ENCODE assay signal across 8 cellular contexts in the genomic region with DNA sequence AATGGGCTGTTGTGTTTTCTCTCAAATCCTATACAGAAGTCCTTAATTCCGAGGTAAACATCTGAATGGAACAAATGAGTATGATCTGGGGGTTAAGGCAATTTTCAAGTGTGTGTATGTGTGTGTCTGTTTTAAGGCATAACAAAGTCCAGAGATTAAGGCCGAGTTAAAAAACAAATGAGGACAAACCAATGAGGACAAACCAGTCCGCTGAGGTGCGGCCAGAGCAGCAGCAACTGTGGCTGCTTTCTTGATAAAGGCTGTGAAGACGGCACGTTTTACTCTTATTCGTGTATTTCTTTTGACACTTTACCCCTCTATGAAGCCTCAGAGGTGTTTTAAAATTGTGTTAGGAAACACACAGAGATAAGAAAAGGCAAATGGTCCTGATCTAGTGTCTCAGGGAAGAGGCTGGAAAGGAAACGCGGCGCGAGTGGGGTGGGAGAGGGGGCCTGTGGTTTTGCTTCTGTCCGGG. TPM values are rescaled to one million over a fixed set of nuclear protein-coding genes. Genes with fewer than 3 reads are reported as not detected.
DNase-seq lines count a peak whose midpoint lies in the region; ATAC-seq and TF ChIP-seq lines count a peak whose summit lies in the region.

No MANE protein-coding gene starts in this region.

- H3K27me3 ChIP-seq in cardiac muscle cell, result no peaks in the 10 kb centered on the region
- H3K27me3 ChIP-seq in lung (ENCODE audit: control insufficient read depth, insufficient read depth), result no peaks in the 10 kb centered on the region

- H3K4me3 ChIP-seq in cardiac muscle cell, result peak overlapping the region; percentile 78
- H3K4me3 ChIP-seq in lung, result peak overlapping the region; percentile 59

- ATAC-seq in lung (ENCODE audit: insufficient read depth, low FRiP score) (no peak), GM21360 (IDR thresholded peaks at IDR 0.05; ENCODE audit: unreplicated experiment) (no peak), HG03378 (IDR thresholded peaks at IDR 0.05; ENCODE audit: unreplicated experiment) (no peak)

- intact Hi-C loops in cardiac septum (cut with DNase I), result loop anchor here (5.0 to 10.0 kb wide), 3 partner anchors 91 to 714 kb away; no protein-coding TSS in a partner anchor

- WGBS in lung, 2 donors, result 4 to 5% methylated on average over 12 of the region's 12 CpGs

- H3K36me3 ChIP-seq in cardiac muscle cell, result no peaks in the 10 kb centered on the region
- H3K36me3 ChIP-seq in lung (ENCODE audit: control insufficient read depth in 2 of 2, insufficient read depth in 2 of 2, low read length in 2 of 2), result no peaks in the 10 kb centered on the region

- H3K9me3 ChIP-seq in cardiac muscle cell (ENCODE audit: low read depth), result no peaks in the 10 kb centered on the region
- no peaks in the 10 kb centered on the region for H3K9me3 ChIP-seq in lung (ENCODE audit: control insufficient read depth in 2 of 2, insufficient read depth in 1 of 2, low read length in 1 of 2)

- TF ChIP-seq CTCF in cardiac muscle cell (IDR thresholded peaks at IDR 0.05; ENCODE audit: low read depth, low read length) (no peak), lung (IDR thresholded peaks at IDR 0.05; ENCODE audit: control extremely low read depth, extremely low read depth) (no peak)

- peaks cover 30% of the 10 kb centered on the region for H3K4me1 ChIP-seq in cardiac muscle cell (ENCODE audit: low read depth)
- peaks cover 0 to 4% of the 10 kb centered on the region in 2 donors for H3K4me1 ChIP-seq in lung (ENCODE audit: control insufficient read depth in 2 of 2, insufficient read depth in 2 of 2, low read length in 2 of 2)

- H3K27ac ChIP-seq in cardiac muscle cell, result peak overlapping the region; percentile 88
- peak overlapping the region; percentile 69 for H3K27ac ChIP-seq in caudate nucleus (ENCODE audit: low read depth, low read length)
- H3K27ac ChIP-seq in lung (ENCODE audit: low read depth in 1 of 2, low read length in 1 of 2), result peak overlapping the region in 1 of 2 donors; percentile 89

- DNase-seq in cardiac muscle cell (ENCODE audit: low read depth in 1 of 2, low spot score in 1 of 2), result peak; percentile 35 to 43
- DNase-seq in cardiac septum (ENCODE audit: low spot score), result no peak
- DNase-seq in caudate nucleus (lab: John Stamatoyannopoulos, UW), result peak in 4 of 61 donors; percentile 14 to 27 (median 22)
- DNase-seq in lung (ENCODE audit: low spot score), result no peak
- DNase-seq in iPS-NIHi7 (ENCODE audit: extremely low spot score), result no peak
- DNase-seq in NCI-H2196 treated with DMSO at 0.1 percent for 48 hours (lab: John Stamatoyannopoulos, UW; ENCODE audit: unreplicated experiment), result no peak

RNA-seq across cellular contexts. Expression of gene GULP1, which starts 0.5 kb away (rescaled TPM):
- total RNA-seq in cardiac muscle cell (32.7 and 41.2 TPM in 2 replicates), cardiac septum (5.1 TPM), lung (10 to 100 TPM; 29.2 to 86.7 TPM)
- polyA plus RNA-seq in cardiac muscle cell (28.3 and 41.4 TPM in 2 replicates), lung (10 to 100 TPM in 1 of 2 donors, 1 to 10 TPM in 1; 9.1 to 11.0 TPM)

Comparison
In these comparisons a context has a peak if more than half of its experiments do, and no peak if none do; other contexts are left out.
1. DNase-seq: peak in cardiac muscle cell (2 of 2); none in cardiac septum (single experiment), lung (single experiment), iPS-NIHi7 (single experiment) and NCI-H2196 treated with DMSO at 0.1 percent for 48 hours (single experiment).